In the genomic region with DNA sequence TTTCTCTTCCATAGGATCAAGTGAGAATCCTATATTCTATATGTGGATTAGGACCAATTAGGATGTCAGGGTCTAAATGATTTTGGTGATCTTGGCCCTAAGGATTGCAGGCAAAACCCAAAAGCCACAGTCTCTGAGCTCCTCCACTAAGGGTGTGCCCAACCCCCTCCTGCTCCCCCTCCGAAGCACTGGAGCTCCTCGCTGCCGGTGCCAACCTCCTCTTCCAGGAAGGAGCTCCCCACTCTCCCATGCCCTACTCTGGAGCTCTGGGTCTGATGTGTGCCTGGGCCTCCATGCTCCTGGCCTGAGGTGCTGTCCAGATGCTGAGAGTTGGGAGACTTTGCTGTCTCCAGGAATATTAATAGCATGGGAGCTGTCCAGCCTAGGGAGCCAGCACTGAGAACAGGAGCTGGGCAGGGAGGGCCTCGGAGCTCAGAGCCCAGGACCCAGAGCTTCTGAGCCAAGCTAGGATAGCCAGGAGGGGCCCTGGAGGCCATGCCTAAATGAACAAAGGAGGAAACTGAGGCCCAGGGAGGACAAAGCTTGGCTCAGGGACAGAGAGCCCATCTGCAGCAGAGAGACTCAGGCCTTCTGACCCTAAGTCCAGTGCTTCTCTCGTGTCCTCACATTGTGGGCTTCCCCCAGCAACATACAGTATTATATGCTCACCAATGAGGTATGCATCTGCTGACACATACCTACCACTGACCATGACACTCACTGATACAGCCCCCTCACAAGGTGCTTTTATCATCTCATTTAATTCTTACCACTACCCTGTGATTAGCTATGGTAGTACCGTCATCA, we compare ENCODE assay signal across 8 cellular contexts. TPM values are rescaled to one million over a fixed set of nuclear protein-coding genes. Genes with fewer than 3 reads are reported as not detected.
DNase-seq lines count a peak whose midpoint lies in the region; ATAC-seq lines count a peak whose summit lies in the region.

No MANE protein-coding gene starts in this region.

- DNase-seq in COLO829 (ENCODE audit: low spot score) (peak; percentile 68), NCI-H226 (peak; percentile 82), dermis microvascular lymphatic vessel endothelial cell (ENCODE audit: low read depth in 2 of 2) (peak; percentile 75 to 88), mucosa of gallbladder (ENCODE audit: low spot score) (peak; percentile 57), DMS153 (lab: John Stamatoyannopoulos, UW) (no peak)
- no peak for DNase-seq in effector CD4-positive, alpha-beta T cell
- DNase-seq in activated CD4-positive, alpha-beta T cell treated with anti-CD3 and anti-CD28 coated beads for 1 hour, result no peak

- no peak for ATAC-seq in GM18870 (IDR thresholded peaks at IDR 0.05; ENCODE audit: unreplicated experiment)

RNA-seq across cellular contexts. Expression of a gene that starts 36.9 kb away (rescaled TPM):
- total RNA-seq in dermis microvascular lymphatic vessel endothelial cell (148 and 273 TPM in 2 replicates), mucosa of gallbladder (81.9 TPM)

Comparison
In these comparisons a context has a peak if more than half of its experiments do, and no peak if none do; other contexts are left out.
1. DNase-seq: peak in COLO829 (single experiment), NCI-H226 (single experiment), dermis microvascular lymphatic vessel endothelial cell (2 of 2) and mucosa of gallbladder (single experiment); none in DMS153 (single experiment), effector CD4-positive, alpha-beta T cell (single experiment) and activated CD4-positive, alpha-beta T cell treated with anti-CD3 and anti-CD28 coated beads for 1 hour (single experiment).